Comparison of ENCODE assay signal across 1 cellular context in the genomic region with DNA sequence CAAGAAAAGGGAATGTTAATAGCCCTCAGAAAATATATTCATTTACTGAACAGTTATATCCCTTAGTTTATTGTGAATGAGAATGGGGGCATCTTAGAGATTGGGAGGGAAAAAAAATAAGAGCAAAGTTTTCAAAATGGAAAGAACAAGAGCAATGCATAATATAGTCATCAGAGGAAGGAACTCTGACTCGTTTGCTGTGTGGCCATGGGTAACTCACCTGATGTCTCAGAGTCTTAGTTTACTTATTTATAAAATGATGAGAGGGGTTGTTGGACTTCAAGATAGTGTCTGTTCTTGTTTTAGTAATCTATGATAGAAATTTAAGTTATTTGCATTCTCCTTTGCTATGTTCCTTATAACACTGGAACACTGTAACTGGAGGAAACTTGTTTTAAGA.
TF ChIP-seq lines count a peak whose summit lies in the region.

No MANE protein-coding gene starts in this region.

TF ChIP-seq in GM12878, 131 proteins besides CTCF, POLR2A, EP300 and RAD21:
- no peak for TF ChIP-seq FOXK2 (IDR thresholded peaks at IDR 0.05)
- TF ChIP-seq MXI1 (IDR thresholded peaks at IDR 0.05; ENCODE audit: low read depth, low read length): no peak
- no peak for TF ChIP-seq NRF1 (conservative IDR thresholded peaks at IDR 0.05; ENCODE audit: low read depth, low read length)
- TF ChIP-seq TAF1 (IDR thresholded peaks at IDR 0.05; ENCODE audit: borderline replicate concordance, low read depth, low read length): no peak
- TF ChIP-seq NFXL1 (IDR thresholded peaks at IDR 0.05; ENCODE audit: borderline replicate concordance): no peak
- no peak for TF ChIP-seq SP1 (IDR thresholded peaks at IDR 0.05; ENCODE audit: low read depth, low read length)
- no peak for TF ChIP-seq SUPT20H (IDR thresholded peaks at IDR 0.05; ENCODE audit: borderline replicate concordance, control insufficient read depth, low read depth, low read length)
- TF ChIP-seq MYC (IDR thresholded peaks at IDR 0.05; ENCODE audit: insufficient read depth, insufficient read length, insufficient replicate concordance, low read length, severe bottlenecking): no peak
- TF ChIP-seq BRCA1 (IDR thresholded peaks at IDR 0.05; ENCODE audit: low read depth, low read length): no peak
- TF ChIP-seq SPI1 (IDR thresholded peaks at IDR 0.05; ENCODE audit: borderline replicate concordance, insufficient read depth, low read depth, low read length): no peak
